In the genomic region with DNA sequence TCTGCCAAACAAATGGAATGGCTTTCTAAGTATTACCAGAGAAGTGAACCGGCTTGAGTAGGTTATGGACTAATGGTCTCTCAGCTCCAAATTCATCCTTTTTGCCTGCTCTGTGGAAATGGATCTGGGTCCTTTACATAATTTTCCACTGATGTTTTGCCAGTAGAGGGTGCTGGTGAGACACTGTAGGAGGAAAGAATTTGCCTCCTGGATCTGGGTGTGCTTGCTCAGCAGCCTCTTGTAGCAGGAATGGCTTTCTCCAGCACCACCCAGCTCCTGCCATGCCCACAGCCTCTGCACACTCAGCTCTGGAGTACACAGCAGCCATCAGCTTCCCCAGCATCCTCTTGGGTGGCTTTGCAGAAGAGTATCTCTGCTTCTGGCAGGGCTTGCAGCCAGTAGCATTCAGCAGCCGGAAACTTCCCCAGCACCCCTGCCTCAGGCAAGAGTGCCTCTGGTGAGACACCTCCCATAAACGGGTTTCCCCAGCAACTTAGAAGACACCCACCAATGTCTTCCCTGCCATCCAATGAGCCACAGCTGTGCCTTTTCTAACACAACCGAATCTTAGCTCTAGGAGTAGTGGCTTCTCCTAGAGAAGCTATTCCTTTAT, we compare ENCODE assay signal across 8 cellular contexts.
DNase-seq lines count a peak whose midpoint lies in the region; ATAC-seq and TF ChIP-seq lines count a peak whose summit lies in the region.

No MANE protein-coding gene starts in this region.

- H3K9me3 Mint-ChIP-seq in activated CD4-positive, alpha-beta memory T cell treated with anti-CD3 and anti-CD28 coated beads, Interleukin-2, amount 10 ng/mL, durations not matched to agents 7 days and 5 days = no peaks in the 10 kb centered on the region
- H3K9me3 Mint-ChIP-seq in naive thymus-derived CD8-positive, alpha-beta T cell = peaks cover 0 to 8% (median 5%) of the 10 kb centered on the region in 9 donors

- no peaks in the 10 kb centered on the region for H3F3A ChIP-seq in PC-3 (ENCODE audit: low read length, unreplicated experiment)

- no peaks in the 10 kb centered on the region for H3K27me3 Mint-ChIP-seq in activated CD4-positive, alpha-beta memory T cell treated with anti-CD3 and anti-CD28 coated beads, Interleukin-2, amount 10 ng/mL, durations not matched to agents 7 days and 5 days
- H3K27me3 Mint-ChIP-seq in naive thymus-derived CD8-positive, alpha-beta T cell = peaks cover 0 to 19% (median 4%) of the 10 kb centered on the region in 5 donors

- H3K27ac ChIP-seq in PC-3 (ENCODE audit: low read length) = no peak overlapping the region
- H3K27ac ChIP-seq in upper lobe of right lung = no peak overlapping the region

- no peaks in the 10 kb centered on the region for H3K9me2 ChIP-seq in PC-3 (replicated peaks; ENCODE audit: low read length)

- H3K4me2 ChIP-seq in PC-3 (ENCODE audit: low read length) = no peak overlapping the region

- H3K36me3 ChIP-seq in PC-3 (ENCODE audit: low read depth, low read length) = no peaks in the 10 kb centered on the region
- H3K36me3 ChIP-seq in upper lobe of right lung = no peaks in the 10 kb centered on the region

- ATAC-seq in HG02798 (IDR thresholded peaks at IDR 0.05; ENCODE audit: poor library complexity, unreplicated experiment) = peak; percentile 49
- peak; percentile 76 for ATAC-seq in PC-3
- ATAC-seq in upper lobe of right lung = peak; percentile 80
- no peak for ATAC-seq in naive thymus-derived CD8-positive, alpha-beta T cell
- ATAC-seq in HG02885 (IDR thresholded peaks at IDR 0.05; ENCODE audit: poor library complexity, unreplicated experiment) = no peak

- H3K4me1 ChIP-seq in PC-3 (ENCODE audit: insufficient read depth, low read length) = no peaks in the 10 kb centered on the region
- H3K4me1 ChIP-seq in upper lobe of right lung = no peaks in the 10 kb centered on the region

- H3K27me3 ChIP-seq in PC-3 (ENCODE audit: low read length) (no peaks in the 10 kb centered on the region), upper lobe of right lung (no peaks in the 10 kb centered on the region)

- no peak overlapping the region for H3K9ac ChIP-seq in PC-3 (ENCODE audit: low read length)

- H4K20me1 ChIP-seq in PC-3 (ENCODE audit: low read length) = no peaks in the 10 kb centered on the region

- DNase-seq in EH (ENCODE audit: low read depth) (peak; percentile 70), PC-3 (peak; percentile 79), fibroblast of the aortic adventitia (ENCODE audit: low read depth) (peak; percentile 70), upper lobe of right lung (no peak)
- DNase-seq in activated CD4-positive, alpha-beta memory T cell treated with anti-CD3 and anti-CD28 coated beads, Interleukin-2, amount 10 ng/mL, durations not matched to agents 7 days and 5 days = no peak
- DNase-seq in naive thymus-derived CD8-positive, alpha-beta T cell = no peak

- H3K27ac Mint-ChIP-seq in activated CD4-positive, alpha-beta memory T cell treated with anti-CD3 and anti-CD28 coated beads, Interleukin-2, amount 10 ng/mL, durations not matched to agents 7 days and 5 days = no peak overlapping the region
- no peak overlapping the region for H3K27ac Mint-ChIP-seq in naive thymus-derived CD8-positive, alpha-beta T cell

- peak; percentile 68 for TF ChIP-seq CTCF in PC-3 (conservative IDR thresholded peaks at IDR 0.05; ENCODE audit: low read depth, low read length)
- peak; percentile 68 for TF ChIP-seq CTCF in fibroblast of the aortic adventitia (IDR thresholded peaks at IDR 0.05; ENCODE audit: insufficient read depth, low read length)
- peak; percentile 45 for TF ChIP-seq CTCF in upper lobe of right lung (IDR thresholded peaks at IDR 0.05)

- H3K79me2 ChIP-seq in PC-3 (ENCODE audit: low read length) = no peaks in the 10 kb centered on the region

- POLR2A ChIA-PET in PC-3 (lab: Charles Lee; ENCODE audit: unreplicated experiment) = no interaction called here
- POLR2A ChIA-PET in activated CD4-positive, alpha-beta memory T cell treated with anti-CD3 and anti-CD28 coated beads, Interleukin-2, amount 10 ng/mL, durations not matched to agents 7 days and 5 days (lab: Charles Lee) = no interaction called here
- POLR2A ChIA-PET in naive thymus-derived CD8-positive, alpha-beta T cell (lab: Charles Lee) = no interaction called here

- intact Hi-C loops in PC-3 (cut with micrococcal nuclease) = no loop called here
- intact Hi-C loops in upper lobe of right lung (cut with DNase I) = no loop called here

- H2AFZ ChIP-seq in PC-3 (ENCODE audit: low read length) = no peak overlapping the region

- no peaks in the 10 kb centered on the region for H3K36me3 Mint-ChIP-seq in activated CD4-positive, alpha-beta memory T cell treated with anti-CD3 and anti-CD28 coated beads, Interleukin-2, amount 10 ng/mL, durations not matched to agents 7 days and 5 days (ENCODE audit: low read depth)
- peaks cover 0 to 4% (median 0%) of the 10 kb centered on the region in 3 donors for H3K36me3 Mint-ChIP-seq in naive thymus-derived CD8-positive, alpha-beta T cell

- no peaks in the 10 kb centered on the region for H3K4me1 Mint-ChIP-seq in activated CD4-positive, alpha-beta memory T cell treated with anti-CD3 and anti-CD28 coated beads, Interleukin-2, amount 10 ng/mL, durations not matched to agents 7 days and 5 days
- no peaks in the 10 kb centered on the region for H3K4me1 Mint-ChIP-seq in naive thymus-derived CD8-positive, alpha-beta T cell

- BruUV-seq in PC-3 (replicated peaks; lab: Mats Ljungman, UMichigan) = no TSS peak

- CTCF ChIA-PET in PC-3 (lab: Charles Lee) = interaction anchor here (0.7 kb wide), 1 partner anchor 617 kb away, joined by 3 read pairs; no protein-coding TSS in a partner anchor
- CTCF ChIA-PET in activated CD4-positive, alpha-beta memory T cell treated with anti-CD3 and anti-CD28 coated beads, Interleukin-2, amount 10 ng/mL, durations not matched to agents 7 days and 5 days (lab: Charles Lee) = interaction anchor here (0.9 to 2.6 kb wide), 7 partner anchors 23 to 181 kb away, joined by 3 to 14 read pairs (median 4); no protein-coding TSS in a partner anchor

- H3K9me3 ChIP-seq in PC-3 (ENCODE audit: low read length) (no peaks in the 10 kb centered on the region), upper lobe of right lung (no peaks in the 10 kb centered on the region)

- H3K4me3 Mint-ChIP-seq in activated CD4-positive, alpha-beta memory T cell treated with anti-CD3 and anti-CD28 coated beads, Interleukin-2, amount 10 ng/mL, durations not matched to agents 7 days and 5 days = no peak overlapping the region
- H3K4me3 Mint-ChIP-seq in naive thymus-derived CD8-positive, alpha-beta T cell = no peak overlapping the region

- H3K4me3 ChIP-seq in PC-3 (ENCODE audit: low read length) = no peak overlapping the region
- no peak overlapping the region for H3K4me3 ChIP-seq in fibroblast of the aortic adventitia (ENCODE audit: low read depth, low read length)
- H3K4me3 ChIP-seq in upper lobe of right lung = no peak overlapping the region

Comparison
In these comparisons a context has a peak if more than half of its experiments do, and no peak if none do; other contexts are left out.
1. DNase-seq: peak in EH (single experiment), PC-3 (single experiment) and fibroblast of the aortic adventitia (single experiment); none in upper lobe of right lung (single experiment), activated CD4-positive, alpha-beta memory T cell treated with anti-CD3 and anti-CD28 coated beads, Interleukin-2, amount 10 ng/mL, durations not matched to agents 7 days and 5 days (single experiment) and naive thymus-derived CD8-positive, alpha-beta T cell (0 of 10).
2. ATAC-seq: peak in HG02798 (single experiment), PC-3 (single experiment) and upper lobe of right lung (single experiment); none in naive thymus-derived CD8-positive, alpha-beta T cell (0 of 2) and HG02885 (single experiment).
3. Peak in every context shown above with its lines, with median percentiles within 50 percentile points of each other: CTCF ChIP-seq.